In genomic region chr2:205024822-205025518, GRCh38 we compare ENCODE assay signal across 1 cellular context.
TF ChIP-seq lines count a peak whose summit lies in the region.

No MANE protein-coding gene starts in this region.

TF ChIP-seq in K562, 482 proteins besides CTCF, POLR2A, EP300 and RAD21 (continued from another document):
- TF ChIP-seq TEAD4 (IDR thresholded peaks at IDR 0.05; ENCODE audit: low read length) (peak; percentile 98), TEAD4 (CRISPR knock-in tag; IDR thresholded peaks at IDR 0.05; ENCODE audit: borderline replicate concordance) (no peak), MXD1 (CRISPR knock-in tag; IDR thresholded peaks at IDR 0.05; ENCODE audit: borderline replicate concordance, poor library complexity, severe bottlenecking) (no peak), FOXJ2 (tag; IDR thresholded peaks at IDR 0.05) (peak; percentile 50; the same call in 1 of the 2 replicates), RBFOX2 (IDR thresholded peaks at IDR 0.05; ENCODE audit: low read depth, low read length) (0 out of 2 replicates have a peak, but pooled peaks have one; percentile 32), ZNF395 (CRISPR knock-in tag; IDR thresholded peaks at IDR 0.05) (peak; percentile 94), MBD2 (IDR thresholded peaks at IDR 0.05; ENCODE audit: borderline replicate concordance, low read depth) (peak; percentile 73), SMARCE1 (IDR thresholded peaks at IDR 0.05) (peak; percentile 97), DMBX1 (CRISPR knock-in tag; IDR thresholded peaks at IDR 0.05; ENCODE audit: borderline replicate concordance) (peak; percentile 64; the same call in 1 of the 2 replicates), PHB2 (IDR thresholded peaks at IDR 0.05; ENCODE audit: low read depth) (peak; percentile 79), TOE1 (IDR thresholded peaks at IDR 0.05; ENCODE audit: borderline replicate concordance) (peak; percentile 64; the same call in 1 of the 2 replicates), TOE1 (CRISPR knock-in tag; IDR thresholded peaks at IDR 0.05; ENCODE audit: borderline replicate concordance, low read depth) (no peak), DPF2 (IDR thresholded peaks at IDR 0.05) (peak; percentile 97), NR2C2 (CRISPR knock-in tag; IDR thresholded peaks at IDR 0.05) (no peak), NR2C2 (tag; IDR thresholded peaks at IDR 0.05) (peak; percentile 12; the same call in 1 of the 2 replicates), BHLHE40 (IDR thresholded peaks at IDR 0.05; ENCODE audit: low read length) (peak; percentile 76), HDAC3 (IDR thresholded peaks at IDR 0.05; ENCODE audit: borderline replicate concordance, partially characterized antibody) (peak; percentile 76), ZNF274 (IDR thresholded peaks at IDR 0.05; ENCODE audit: borderline replicate concordance, low read depth, low read length) (0 out of 2 replicates have a peak, but pooled peaks have one; percentile 16), MEF2A (IDR thresholded peaks at IDR 0.05; ENCODE audit: control insufficient read depth, low read depth, low read length) (peak; percentile 61; the same call in 1 of the 2 replicates), MEIS2 (IDR thresholded peaks at IDR 0.05; ENCODE audit: partially characterized antibody) (peak; percentile 91), ELF4 (CRISPR knock-in tag; IDR thresholded peaks at IDR 0.05) (0 out of 2 replicates have a peak, but pooled peaks have one; percentile 46), SMAD4 (CRISPR knock-in tag; conservative IDR thresholded peaks at IDR 0.05) (peak; percentile 75), FOXK2 (conservative IDR thresholded peaks at IDR 0.05 in 1 of 2, IDR thresholded peaks at IDR 0.05 in 1 of 2; ENCODE audit: low read depth in 2 of 2) (peak in 1 of 2 experiments; percentile 56; a peak in 3 of 4 replicates), POLR2B (IDR thresholded peaks at IDR 0.05; ENCODE audit: low read depth, partially characterized antibody) (no peak), TBL1XR1 (IDR thresholded peaks at IDR 0.05; ENCODE audit: low read length in 2 of 2) (peak; percentile 51 to 82; a peak in 2 of 4 replicates), CHAMP1 (IDR thresholded peaks at IDR 0.05) (peak; percentile 77), MYBL2 (IDR thresholded peaks at IDR 0.05; ENCODE audit: low read depth) (peak; percentile 61; the same call in 1 of the 2 replicates), MYBL2 (CRISPR knock-in tag; IDR thresholded peaks at IDR 0.05; ENCODE audit: borderline replicate concordance) (no peak), CBFA2T3 (IDR thresholded peaks at IDR 0.05) (peak; percentile 99), MNT (conservative IDR thresholded peaks at IDR 0.05) (peak in 1 of 2 experiments; percentile 74; a peak in 2 of 4 replicates), POLR2AphosphoS5 (IDR thresholded peaks at IDR 0.05; ENCODE audit: control insufficient read depth, insufficient read depth, low read depth, low read length) (peak; percentile 95), ZNF589 (CRISPR knock-in tag; IDR thresholded peaks at IDR 0.05; ENCODE audit: low read depth) (peak; percentile 53; the same call in 1 of the 2 replicates), ZEB2 (IDR thresholded peaks at IDR 0.05) (peak; percentile 72; the same call in 1 of the 2 replicates)
